ENCODE assay signal across 15 cellular contexts in genomic region chr3:30131171-30131570, GRCh38.
DNase-seq lines count a peak whose midpoint lies in the region; TF ChIP-seq lines count a peak whose summit lies in the region.
"Had no signal": no experiment of that assay in that cellular context is flagged by ENCODE, and none has a peak within 500 bp of the region (broad histone marks: within the 10 kb centered on the region; RNA-seq: fewer than 3 reads in every experiment).

No MANE protein-coding gene starts in this region.

- no peak overlapping the region for H2BK5ac ChIP-seq in mesenchymal stem cell (ENCODE audit: low read depth, low read length, poor library complexity, severe bottlenecking)

- H3K36me3 ChIP-seq in cardiac muscle cell (no peaks in the 10 kb centered on the region), right atrium auricular region (no peaks in the 10 kb centered on the region), mesenchymal stem cell (ENCODE audit: control insufficient read depth in 1 of 2, insufficient read depth in 2 of 2, low read depth in 1 of 2, low read length in 2 of 2) (no peaks in the 10 kb centered on the region)
- H3K36me3 ChIP-seq: MG63 had no signal

- H4K8ac ChIP-seq in mesenchymal stem cell (ENCODE audit: low read length) = no peak overlapping the region

- no peak for TF ChIP-seq CTCF in cardiac muscle cell (IDR thresholded peaks at IDR 0.05; ENCODE audit: low read depth, low read length)
- TF ChIP-seq CTCF in right atrium auricular region (IDR thresholded peaks at IDR 0.05) = no peak

- H3K9me3 ChIP-seq in cardiac muscle cell (ENCODE audit: low read depth) (no peaks in the 10 kb centered on the region), right atrium auricular region (peaks cover 0 to 16% of the 10 kb centered on the region in 2 donors), mesenchymal stem cell (ENCODE audit: control insufficient read depth, low read length) (peaks cover 3% of the 10 kb centered on the region)
- H3K9me3 ChIP-seq: MG63 had no signal

- WGBS in mesenchymal stem cell = 94% methylated on average over 4 of the region's 4 CpGs

- H3K4me1 ChIP-seq in cardiac muscle cell (ENCODE audit: low read depth) (peaks cover 30% of the 10 kb centered on the region), right atrium auricular region (no peaks in the 10 kb centered on the region), mesenchymal stem cell (ENCODE audit: control insufficient read depth, insufficient read depth, low read depth, low read length) (no peaks in the 10 kb centered on the region)

- H3K14ac ChIP-seq in mesenchymal stem cell (ENCODE audit: low read length in 2 of 2) = no peak overlapping the region

- H3K4me3 ChIP-seq in cardiac muscle cell (no peak overlapping the region), right atrium auricular region (no peak overlapping the region), mesenchymal stem cell (ENCODE audit: insufficient read depth in 1 of 2, low read depth in 1 of 2, low read length in 2 of 2) (no peak overlapping the region)
- H3K4me3 ChIP-seq: GM12878, MG63 had no signal

- no peak overlapping the region for H3K4me2 ChIP-seq in mesenchymal stem cell (ENCODE audit: low read length, poor library complexity, severe bottlenecking)

- no peaks in the 10 kb centered on the region for H3K79me1 ChIP-seq in mesenchymal stem cell (replicated peaks; ENCODE audit: low read length, poor library complexity, severe bottlenecking)

- no peak overlapping the region for H3K4ac ChIP-seq in mesenchymal stem cell (ENCODE audit: low read depth in 1 of 2, low read length in 2 of 2)

- DNase-seq in NCI-H1092 treated with DMSO at 0.1 percent for 48 hours (lab: John Stamatoyannopoulos, UW) (peak; percentile 22), NCI-H1092 (lab: John Stamatoyannopoulos, UW) (no peak), cardiac muscle cell (ENCODE audit: low read depth in 1 of 2, low spot score in 1 of 2) (peak in 1 of 2 donors; percentile 28), right atrium auricular region (ENCODE audit: low spot score) (no peak), RPMI8226 (peak; percentile 14), kidney tubule cell (ENCODE audit: low spot score) (no peak), NCI-H2107 treated with DMSO at 0.1 percent for 48 hours (lab: John Stamatoyannopoulos, UW; ENCODE audit: unreplicated experiment) (no peak), mesenchymal stem cell (no peak)
- DNase-seq: COR-L47, DMS79, KG1, MG63, NCI-H1436, NCI-H774 had no signal

- H2BK12ac ChIP-seq in mesenchymal stem cell (ENCODE audit: low read length in 2 of 2) = no peak overlapping the region

- H3K9ac ChIP-seq in mesenchymal stem cell (ENCODE audit: low read length) = no peak overlapping the region

- H3K23ac ChIP-seq in mesenchymal stem cell (ENCODE audit: low read length in 2 of 2) = no peak overlapping the region

- no peak overlapping the region for H4K91ac ChIP-seq in mesenchymal stem cell (ENCODE audit: low read length)

- H3K27me3 ChIP-seq in cardiac muscle cell (no peaks in the 10 kb centered on the region), right atrium auricular region (no peaks in the 10 kb centered on the region), mesenchymal stem cell (ENCODE audit: control insufficient read depth in 1 of 2, insufficient read depth in 1 of 2, low read length in 2 of 2) (no peaks in the 10 kb centered on the region)
- H3K27me3 ChIP-seq: MG63 had no signal

- H3K27ac ChIP-seq in cardiac muscle cell (peak overlapping the region; percentile 76), right atrium auricular region (no peak overlapping the region), mesenchymal stem cell (ENCODE audit: low read length, poor library complexity, severe bottlenecking) (no peak overlapping the region)

- H2AFZ ChIP-seq in mesenchymal stem cell (ENCODE audit: low read depth, low read length) = no peak overlapping the region

- no peak overlapping the region for H3K18ac ChIP-seq in mesenchymal stem cell (ENCODE audit: low read depth in 1 of 2, low read length in 2 of 2)

- no peak overlapping the region for H2BK15ac ChIP-seq in mesenchymal stem cell (ENCODE audit: low read depth, poor library complexity, severe bottlenecking)

- no peak overlapping the region for H2AK5ac ChIP-seq in mesenchymal stem cell (ENCODE audit: low read length, severe bottlenecking)

- no peak overlapping the region for H2BK120ac ChIP-seq in mesenchymal stem cell (ENCODE audit: low read depth, low read length)

Comparison
In these comparisons a context has a peak if more than half of its experiments do, and no peak if none do; other contexts are left out.
1. DNase-seq: peak in NCI-H1092 treated with DMSO at 0.1 percent for 48 hours (single experiment) and RPMI8226 (single experiment); none in NCI-H1092 (single experiment), right atrium auricular region (single experiment), kidney tubule cell (single experiment), NCI-H2107 treated with DMSO at 0.1 percent for 48 hours (single experiment) and mesenchymal stem cell (single experiment).